ENCODE assay signal across 1 cellular context in the genomic region with DNA sequence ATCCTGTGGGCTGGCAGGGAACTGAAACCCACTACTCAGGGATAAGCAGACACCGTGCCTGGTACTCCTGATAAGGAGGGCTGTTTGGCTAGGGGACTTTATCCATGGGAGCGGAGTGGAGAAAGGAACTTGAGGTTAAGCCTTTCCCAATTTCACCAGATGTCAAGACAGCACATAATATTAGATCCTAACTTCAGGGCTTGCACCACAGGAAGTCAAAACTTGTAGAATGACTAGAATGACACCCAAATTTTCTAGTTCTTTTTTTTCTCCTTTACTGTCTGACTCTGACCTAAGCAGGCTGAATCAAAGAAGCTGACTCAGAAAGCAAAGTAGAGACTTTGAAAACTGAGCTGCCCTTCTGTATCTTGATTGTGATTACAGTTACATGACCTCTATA.
TF ChIP-seq lines count a peak whose summit lies in the region.

No MANE protein-coding gene starts in this region.

TF ChIP-seq in SK-N-SH, 30 proteins besides CTCF, POLR2A, EP300 and RAD21 (continued from another document):
- TF ChIP-seq REST (IDR thresholded peaks at IDR 0.05; ENCODE audit: low read depth, low read length) = no peak
- TF ChIP-seq RCOR1 (IDR thresholded peaks at IDR 0.05; ENCODE audit: low read length) = no peak
- TF ChIP-seq, protein P1, sequence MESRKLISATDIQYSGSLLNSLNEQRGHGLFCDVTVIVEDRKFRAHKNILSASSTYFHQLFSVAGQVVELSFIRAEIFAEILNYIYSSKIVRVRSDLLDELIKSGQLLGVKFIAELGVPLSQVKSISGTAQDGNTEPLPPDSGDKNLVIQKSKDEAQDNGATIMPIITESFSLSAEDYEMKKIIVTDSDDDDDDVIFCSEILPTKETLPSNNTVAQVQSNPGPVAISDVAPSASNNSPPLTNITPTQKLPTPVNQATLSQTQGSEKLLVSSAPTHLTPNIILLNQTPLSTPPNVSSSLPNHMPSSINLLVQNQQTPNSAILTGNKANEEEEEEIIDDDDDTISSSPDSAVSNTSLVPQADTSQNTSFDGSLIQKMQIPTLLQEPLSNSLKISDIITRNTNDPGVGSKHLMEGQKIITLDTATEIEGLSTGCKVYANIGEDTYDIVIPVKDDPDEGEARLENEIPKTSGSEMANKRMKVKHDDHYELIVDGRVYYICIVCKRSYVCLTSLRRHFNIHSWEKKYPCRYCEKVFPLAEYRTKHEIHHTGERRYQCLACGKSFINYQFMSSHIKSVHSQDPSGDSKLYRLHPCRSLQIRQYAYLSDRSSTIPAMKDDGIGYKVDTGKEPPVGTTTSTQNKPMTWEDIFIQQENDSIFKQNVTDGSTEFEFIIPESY (IDR thresholded peaks at IDR 0.05; ENCODE audit: borderline replicate concordance, low read depth) = no peak
- no peak for TF ChIP-seq CHD2 (IDR thresholded peaks at IDR 0.05; ENCODE audit: low read length, partially characterized antibody)
- no peak for TF ChIP-seq POLR2AphosphoS5 (IDR thresholded peaks at IDR 0.05; ENCODE audit: low read depth, low read length)
- no peak for TF ChIP-seq GABPA (IDR thresholded peaks at IDR 0.05; ENCODE audit: low read depth)
- TF ChIP-seq MEF2A (IDR thresholded peaks at IDR 0.05; ENCODE audit: borderline replicate concordance, low read depth) = no peak
